Comparison of ENCODE assay signal across 9 cellular contexts in the genomic region with DNA sequence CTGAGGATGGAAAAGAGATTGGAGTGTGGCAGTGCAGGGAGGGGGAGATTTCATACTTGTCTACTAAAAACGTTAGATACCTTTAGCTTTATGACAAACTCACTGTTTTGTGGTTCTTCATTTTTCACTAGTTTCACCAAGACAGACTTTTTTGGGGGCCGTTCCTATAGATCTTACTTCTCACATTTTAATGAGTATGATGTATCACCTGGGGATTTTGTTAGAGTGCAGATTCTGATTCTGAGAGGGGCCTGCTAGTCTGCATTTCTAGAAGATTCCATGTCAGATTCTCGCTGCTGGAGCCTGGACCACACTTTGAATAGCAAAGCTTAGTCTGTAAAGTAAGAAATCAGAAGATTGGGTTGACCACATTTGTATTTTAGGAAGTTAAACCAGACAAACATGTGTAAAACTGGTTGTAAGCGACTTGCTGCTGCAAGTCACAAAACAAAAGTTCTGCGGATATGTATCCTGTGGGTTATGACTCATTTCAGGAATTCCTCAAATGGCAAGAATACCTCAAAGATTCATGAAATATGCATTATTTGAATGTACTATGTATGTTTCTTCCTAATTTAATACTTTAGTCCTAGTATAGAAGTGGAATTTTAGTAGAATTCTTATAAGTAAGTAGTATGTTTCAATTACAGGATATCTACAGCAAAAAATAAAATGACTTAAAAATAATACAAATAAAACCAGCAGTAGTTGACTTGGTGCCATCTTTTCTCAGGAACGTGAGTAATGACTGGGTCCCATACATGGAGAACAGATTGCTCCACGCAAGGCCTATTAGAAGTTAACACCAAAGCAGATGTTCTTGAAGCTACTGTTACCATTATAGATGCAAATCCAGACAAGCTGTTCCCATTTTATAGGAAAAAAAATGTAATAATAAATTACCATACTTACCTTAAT. TPM values are rescaled to one million over a fixed set of nuclear protein-coding genes. Genes with fewer than 3 reads are reported as not detected.
A peak's percentile ranks its signal among the peaks of the same experiment; 100 is the strongest.
DNase-seq lines count a peak whose midpoint lies in the region; ATAC-seq, FAIRE-seq and TF ChIP-seq lines count a peak whose summit lies in the region.
"Had no signal": no experiment of that assay in that cellular context is flagged by ENCODE, and none has a peak within 500 bp of the region (broad histone marks: within the 10 kb centered on the region; RNA-seq: fewer than 3 reads in every experiment).

No MANE protein-coding gene starts in this region.

- no peak overlapping the region for H3K9ac ChIP-seq in kidney (ENCODE audit: low read length in 2 of 2)

- POLR2A ChIA-PET in RWPE1 (lab: Yijun Ruan, JAX; ENCODE audit: low non-redundant PET), result no interaction called here

- no peaks in the 10 kb centered on the region for H3K4me1 ChIP-seq in kidney (ENCODE audit: control insufficient read depth in 1 of 2, insufficient read depth in 1 of 2, low read depth in 1 of 2, low read length in 2 of 2)

- no peak for FAIRE-seq in kidney (lab: Jason Lieb, UNC)
- FAIRE-seq: TTC549 had no signal

- no peaks in the 10 kb centered on the region for H3K36me3 ChIP-seq in kidney (ENCODE audit: control insufficient read depth in 1 of 2, insufficient read depth in 2 of 2, low read length in 2 of 2)

- CTCF ChIA-PET in RWPE1 (lab: Yijun Ruan, JAX), result interaction anchor here (0.6 to 0.9 kb wide), 2 partner anchors 35 to 662 kb away, joined by 3 read pairs; no protein-coding TSS in a partner anchor

- ATAC-seq in GM21737 (IDR thresholded peaks at IDR 0.05; ENCODE audit: unreplicated experiment), result peak; percentile 68

- peak; percentile 53 for DNase-seq in AG20443 (ENCODE audit: low spot score)
- peak; percentile 85 for DNase-seq in RWPE1 (ENCODE audit: low spot score)
- peak; percentile 86 for DNase-seq in fibroblast of pulmonary artery (ENCODE audit: low read depth)
- DNase-seq in DMS79 (lab: John Stamatoyannopoulos, UW), result no peak
- DNase-seq in effector CD4-positive, alpha-beta T cell, result no peak
- no peak for DNase-seq in COLO668 (lab: John Stamatoyannopoulos, UW; ENCODE audit: unreplicated experiment)
- DNase-seq in kidney, result no peak

- H3K9me3 ChIP-seq in kidney (ENCODE audit: control insufficient read depth in 1 of 2, low read length in 2 of 2), result no peaks in the 10 kb centered on the region

- H3K4me3 ChIP-seq in fibroblast of pulmonary artery (replicated peaks; ENCODE audit: low read depth, low read length), result no peak overlapping the region
- no peak overlapping the region for H3K4me3 ChIP-seq in kidney (ENCODE audit: low read length in 2 of 2)

- no peak for TF ChIP-seq CTCF in RWPE1 (conservative IDR thresholded peaks at IDR 0.05; ENCODE audit: low read depth)
- TF ChIP-seq CTCF in fibroblast of pulmonary artery (IDR thresholded peaks at IDR 0.05; ENCODE audit: low read length, missing control alignments), result no peak
- no peak for TF ChIP-seq CTCF in kidney (IDR thresholded peaks at IDR 0.05; ENCODE audit: borderline replicate concordance, extremely low read depth, insufficient read depth)

- H3K27ac ChIP-seq in RWPE1 (peak overlapping the region; percentile 23; the same call in 1 of the 2 replicates), kidney (ENCODE audit: low read depth in 2 of 2, low read length in 2 of 2) (no peak overlapping the region)

- intact Hi-C loops in kidney (cut with DNase I), result no loop called here

RNA-seq across cellular contexts. Expression of a gene that starts 27.8 kb away (rescaled TPM):
- 31.3 TPM for total RNA-seq in kidney
- polyA plus RNA-seq in kidney (ENCODE audit: insufficient read depth, low read depth, low replicate concordance), result 16.7 TPM

RNA-seq across cellular contexts. Expression of a gene that starts 34.1 kb away (rescaled TPM):
- 31.6 TPM for total RNA-seq in kidney
- 63.5 TPM for polyA plus RNA-seq in kidney (ENCODE audit: insufficient read depth, low read depth, low replicate concordance)

Comparison
In these comparisons a context has a peak if more than half of its experiments do, and no peak if none do; other contexts are left out.
1. DNase-seq: peak in AG20443 (single experiment), RWPE1 (single experiment) and fibroblast of pulmonary artery (single experiment); none in DMS79 (single experiment), effector CD4-positive, alpha-beta T cell (single experiment), COLO668 (single experiment) and kidney (single experiment).